Comparison of ENCODE assay signal across 23 cellular contexts in genomic region chr15:41824062-41824745, GRCh38.
"Had no signal": no experiment of that assay in that cellular context is flagged by ENCODE, and none has a peak within 500 bp of the region (broad histone marks: within the 10 kb centered on the region; RNA-seq: fewer than 3 reads in every experiment).

No MANE protein-coding gene starts in this region.

- H3K9me3 Mint-ChIP-seq: activated CD4-positive, alpha-beta memory T cell treated with anti-CD3 and anti-CD28 coated beads, Interleukin-2, amount 10 ng/mL, durations not matched to agents 7 days and 5 days; activated naive CD4-positive, alpha-beta T cell treated with anti-CD3 and anti-CD28 coated beads, Interleukin-2, amount 50 U/mL, for 24 hours; IgD-negative memory B cell had no signal

- H3K4me3 ChIP-seq: ascending aorta, body of pancreas, SJSA1 had no signal

- H3K27me3 ChIP-seq: ascending aorta, body of pancreas, SJSA1 had no signal

- ATAC-seq: activated CD4-positive, alpha-beta T cell treated with anti-CD3 and anti-CD28 coated beads for 36 hours; body of pancreas; SK-N-SH treated with all-trans-retinoic acid at 6 μM for 48 hours had no signal

- H3K27me3 Mint-ChIP-seq: activated CD4-positive, alpha-beta T cell treated with anti-CD3 and anti-CD28 coated beads for 36 hours; activated naive CD4-positive, alpha-beta T cell treated with anti-CD3 and anti-CD28 coated beads, Interleukin-2, amount 50 U/mL, for 24 hours had no signal

- H3K27ac Mint-ChIP-seq: activated CD4-positive, alpha-beta memory T cell treated with anti-CD3 and anti-CD28 coated beads, Interleukin-2, amount 10 ng/mL, durations not matched to agents 7 days and 5 days; activated CD4-positive, alpha-beta T cell treated with anti-CD3 and anti-CD28 coated beads for 36 hours; activated naive CD4-positive, alpha-beta T cell treated with anti-CD3 and anti-CD28 coated beads, Interleukin-2, amount 50 U/mL, for 24 hours; IgD-negative memory B cell had no signal

- H3K36me3 Mint-ChIP-seq: IgD-negative memory B cell had no signal

- H3K27ac ChIP-seq: ascending aorta, body of pancreas, SJSA1, VCaP had no signal

- DNase-seq: activated CD4-positive, alpha-beta memory T cell treated with anti-CD3 and anti-CD28 coated beads, Interleukin-2, amount 10 ng/mL, durations not matched to agents 7 days and 5 days; activated CD4-positive, alpha-beta T cell treated with anti-CD3 and anti-CD28 coated beads for 36 hours; activated CD4-positive, alpha-beta T cell treated with anti-CD3 and anti-CD28 coated beads, Interleukin-2, amount 50 U/mL, for 1 hour; activated CD8-positive, alpha-beta memory T cell treated with anti-CD3 and anti-CD28 coated beads, Interleukin-2, amount 50 U/mL, for 48 hours; activated naive CD4-positive, alpha-beta T cell; activated T-cell treated with anti-CD3 and anti-CD28 coated beads, Interleukin-2, amount 50 U/mL, for 1 hour; body of pancreas; KG1; NCI-H1048; NCI-H1930; NCI-H2171; NCI-H2227 treated with DMSO at 0.1 percent for 48 hours; NCI-H510A; NCI-H526 treated with DMSO at 0.1 percent for 48 hours; NCI-H82; SHP77; T-helper 2 cell had no signal

- H3K9me3 ChIP-seq: ascending aorta, body of pancreas, SJSA1 had no signal

- H3K4me3 Mint-ChIP-seq: activated CD4-positive, alpha-beta memory T cell treated with anti-CD3 and anti-CD28 coated beads, Interleukin-2, amount 10 ng/mL, durations not matched to agents 7 days and 5 days; activated CD4-positive, alpha-beta T cell treated with anti-CD3 and anti-CD28 coated beads for 36 hours; activated naive CD4-positive, alpha-beta T cell treated with anti-CD3 and anti-CD28 coated beads, Interleukin-2, amount 50 U/mL, for 24 hours had no signal
